ENCODE assay signal across 9 cellular contexts in genomic region chr1:15514557-15514956, GRCh38. TPM values are rescaled to one million over a fixed set of nuclear protein-coding genes. Genes with fewer than 3 reads are reported as not detected.
"Had no signal": no experiment of that assay in that cellular context is flagged by ENCODE, and none has a peak within 500 bp of the region (broad histone marks: within the 10 kb centered on the region; RNA-seq: fewer than 3 reads in every experiment).

No MANE protein-coding gene starts in this region.

RNA-seq across cellular contexts. Expression of gene CELA2B, which starts 38.7 kb away (rescaled TPM):
- total RNA-seq: ascending aorta; bronchial epithelial cell; chondrocyte; MCF 10A; PC-3; SJSA1; T-helper 1 cell treated with Interleukin-12 subunit alpha and Interleukin-12 subunit beta and Interleukin-4 antibody, amounts not matched to agents 30 ng/mL and 1 ng/mL, for 36 hours; WTC11 had no signal
- polyA plus RNA-seq: IgD-negative memory B cell had no signal

RNA-seq across cellular contexts. Expression of gene CELA2A, which starts 58.0 kb away (rescaled TPM):
- total RNA-seq: ascending aorta; bronchial epithelial cell; chondrocyte; MCF 10A; PC-3; SJSA1; T-helper 1 cell treated with Interleukin-12 subunit alpha and Interleukin-12 subunit beta and Interleukin-4 antibody, amounts not matched to agents 30 ng/mL and 1 ng/mL, for 36 hours had no signal
- polyA plus RNA-seq: IgD-negative memory B cell had no signal
